ENCODE assay signal across 21 cellular contexts in genomic region chr16:75588716-75589115, GRCh38. TPM values are rescaled to one million over a fixed set of nuclear protein-coding genes. Genes with fewer than 3 reads are reported as not detected.
"Had no signal": no experiment of that assay in that cellular context is flagged by ENCODE, and none has a peak within 500 bp of the region (broad histone marks: within the 10 kb centered on the region; RNA-seq: fewer than 3 reads in every experiment).

No MANE protein-coding gene starts in this region.

- H2AFZ ChIP-seq: hepatocyte had no signal

- H3K4me1 ChIP-seq: colonic mucosa, SJSA1 had no signal

- H3K36me3 ChIP-seq: brain microvascular endothelial cell, colonic mucosa had no signal

- H3K4me2 ChIP-seq: hepatocyte had no signal

- H3K9me3 ChIP-seq: colonic mucosa, SJSA1, testis had no signal

- H3K27me3 ChIP-seq: brain microvascular endothelial cell, colonic mucosa, hepatocyte, SJSA1, testis had no signal

- H3K79me2 ChIP-seq: hepatocyte had no signal

- H3K4me3 Mint-ChIP-seq: activated naive CD8-positive, alpha-beta T cell treated with anti-CD3 and anti-CD28 coated beads, Interleukin-2, amount 10 ng/mL, durations not matched to agents 7 days and 5 days; central memory CD8-positive, alpha-beta T cell; mesothelial cell of epicardium; natural killer cell treated with Interleukin-12 subunit alpha and Interleukin-12 subunit beta and Interleukin-15 and Interleukin-18, amount 100 ng/mL, for 72 hours; stimulated activated naive CD8-positive, alpha-beta T cell treated with anti-CD3 and anti-CD28 coated beads, Interleukin-15, amount 100 ng/mL, for 72 hours had no signal

- H3K9me3 Mint-ChIP-seq: activated naive CD8-positive, alpha-beta T cell treated with anti-CD3 and anti-CD28 coated beads, Interleukin-2, amount 10 ng/mL, durations not matched to agents 7 days and 5 days; central memory CD8-positive, alpha-beta T cell; mesothelial cell of epicardium; natural killer cell treated with Interleukin-12 subunit alpha and Interleukin-12 subunit beta and Interleukin-15 and Interleukin-18, amount 100 ng/mL, for 72 hours; stimulated activated naive CD8-positive, alpha-beta T cell treated with anti-CD3 and anti-CD28 coated beads, Interleukin-15, amount 100 ng/mL, for 72 hours had no signal

- H3K27ac Mint-ChIP-seq: activated naive CD8-positive, alpha-beta T cell treated with anti-CD3 and anti-CD28 coated beads, Interleukin-2, amount 10 ng/mL, durations not matched to agents 7 days and 5 days; mesothelial cell of epicardium; natural killer cell treated with Interleukin-12 subunit alpha and Interleukin-12 subunit beta and Interleukin-15 and Interleukin-18, amount 100 ng/mL, for 72 hours had no signal

- H3K27ac ChIP-seq: brain microvascular endothelial cell, colonic mucosa, hepatocyte, SJSA1, testis, WERI-Rb-1 had no signal

- H3K36me3 Mint-ChIP-seq: mesothelial cell of epicardium; natural killer cell treated with Interleukin-12 subunit alpha and Interleukin-12 subunit beta and Interleukin-15 and Interleukin-18, amount 100 ng/mL, for 72 hours had no signal

- H3K27me3 Mint-ChIP-seq: activated naive CD8-positive, alpha-beta T cell treated with anti-CD3 and anti-CD28 coated beads, Interleukin-2, amount 10 ng/mL, durations not matched to agents 7 days and 5 days; central memory CD8-positive, alpha-beta T cell; natural killer cell treated with Interleukin-12 subunit alpha and Interleukin-12 subunit beta and Interleukin-15 and Interleukin-18, amount 100 ng/mL, for 72 hours; stimulated activated naive CD8-positive, alpha-beta T cell treated with anti-CD3 and anti-CD28 coated beads, Interleukin-15, amount 100 ng/mL, for 72 hours had no signal

- H3K4me3 ChIP-seq: colonic mucosa, hepatocyte, SJSA1, testis had no signal

- DNase-seq: activated CD4-positive, alpha-beta T cell treated with anti-CD3 and anti-CD28 coated beads, Interleukin-2, amount 50 U/mL, for 4 hours; activated naive CD4-positive, alpha-beta T cell treated with Interleukin-2 at 50 U/mL for 16 hours; activated naive CD8-positive, alpha-beta T cell treated with anti-CD3 and anti-CD28 coated beads, Interleukin-2, amount 10 ng/mL, durations not matched to agents 7 days and 5 days; brain microvascular endothelial cell; colonic mucosa; erythroblast; occipital lobe; small intestine; stimulated activated CD4-positive, alpha-beta T cell treated with anti-CD3 and anti-CD28 coated beads, Interleukin-4, amount 100 ng/mL, for 1 hour; stimulated activated naive CD8-positive, alpha-beta T cell treated with anti-CD3 and anti-CD28 coated beads, Interleukin-15, amount 100 ng/mL, for 72 hours; SW 1271; testis; WERI-Rb-1 had no signal

- ATAC-seq: natural killer cell treated with Interleukin-12 subunit alpha and Interleukin-12 subunit beta and Interleukin-15 and Interleukin-18, amount 100 ng/mL, for 72 hours; stimulated activated naive CD8-positive, alpha-beta T cell treated with anti-CD3 and anti-CD28 coated beads, Interleukin-15, amount 100 ng/mL, for 72 hours had no signal

RNA-seq across cellular contexts. Expression of gene CHST5, which starts 52.8 kb away (rescaled TPM):
- total RNA-seq: activated naive CD8-positive, alpha-beta T cell treated with anti-CD3 and anti-CD28 coated beads, Interleukin-2, amount 10 ng/mL, durations not matched to agents 7 days and 5 days; hepatocyte; lung microvascular endothelial cell; posterior vena cava; T-helper 2 cell treated with Interferon-gamma antibody and Interleukin-4, amounts not matched to agents 100 ng/mL and 5 ng/mL, for 36 hours had no signal
- polyA plus RNA-seq: hepatocyte had no signal
